In genomic region chr17:19648475-19649406, GRCh38 we compare ENCODE assay signal across 8 cellular contexts. TPM values are rescaled to one million over a fixed set of nuclear protein-coding genes. Genes with fewer than 3 reads are reported as not detected.
A peak's percentile ranks its signal among the peaks of the same experiment; 100 is the strongest.
DNase-seq lines count a peak whose midpoint lies in the region; ATAC-seq lines count a peak whose summit lies in the region.

ALDH3A2 (plus strand) TSS chr17:19648751; CDS start chr17:19648972, 221 bp downstream.

- ATAC-seq in GM19372 (IDR thresholded peaks at IDR 0.05; ENCODE audit: low read depth, unreplicated experiment) (peak; percentile 83), HG03521 (IDR thresholded peaks at IDR 0.05; ENCODE audit: unreplicated experiment) (peak; percentile 90), left lobe of liver (peak; percentile 80)

- DNase-seq in CD1c-positive myeloid dendritic cell (ENCODE audit: extremely low spot score) (peak; percentile 97), NCI-H748 (lab: John Stamatoyannopoulos, UW; ENCODE audit: unreplicated experiment) (peak; percentile 97), dedifferentiated amniotic fluid mesenchymal stem cell (ENCODE audit: extremely low spot score) (peak; percentile 89), left lobe of liver (ENCODE audit: low spot score) (peak; percentile 100)
- peak; percentile 86 to 88 for DNase-seq in activated CD4-positive, alpha-beta T cell treated with anti-CD3 and anti-CD28 coated beads, Interleukin-2, amount 50 U/mL, for 24 hours (ENCODE audit: low read depth in 1 of 2, low spot score in 1 of 2)
- peak; percentile 95 for DNase-seq in stimulated activated CD4-positive, alpha-beta T cell treated with anti-CD3 and anti-CD28 coated beads, Interleukin-2, amount 100 ng/mL, for 4 hours (ENCODE audit: low read depth)

RNA-seq across cellular contexts. Expression of gene ALDH3A2, which starts in this region (rescaled TPM):
- total RNA-seq in left lobe of liver = 154 TPM

Comparison
In these comparisons a context has a peak if more than half of its experiments do, and no peak if none do; other contexts are left out.
1. Peak in every context shown above with its lines: DNase-seq and ATAC-seq.